In genomic region chrX:153599192-153600031, GRCh38 we compare ENCODE assay signal across 8 cellular contexts. TPM values are rescaled to one million over a fixed set of nuclear protein-coding genes. Genes with fewer than 3 reads are reported as not detected.
DNase-seq lines count a peak whose midpoint lies in the region; ATAC-seq and TF ChIP-seq lines count a peak whose summit lies in the region.

No MANE protein-coding gene starts in this region.

- peaks cover 19% of the 10 kb centered on the region for H3K4me1 Mint-ChIP-seq in nephron progenitor cell

- TF ChIP-seq CTCF in fibroblast of the aortic adventitia (IDR thresholded peaks at IDR 0.05; ENCODE audit: insufficient read depth, low read length), result no peak
- no peak for TF ChIP-seq CTCF in nephron progenitor cell (IDR thresholded peaks at IDR 0.05)

- DNase-seq in DMS53 treated with DMSO at 0.1 percent for 48 hours (lab: John Stamatoyannopoulos, UW; ENCODE audit: unreplicated experiment) (peak; percentile 66), KG1 (lab: John Stamatoyannopoulos, UW) (peak; percentile 39), RPMI8226 (peak; percentile 92), fibroblast of the aortic adventitia (ENCODE audit: low read depth) (peak; percentile 79), nephron progenitor cell (peak; percentile 90)
- DNase-seq in activated T-helper 9 cell treated with anti-CD3 and anti-CD28 coated beads, Interleukin-2, amount 50 U/mL, for 16 hours (ENCODE audit: low read depth), result peak; percentile 83
- peak; percentile 88 for DNase-seq in stimulated activated naive CD8-positive, alpha-beta T cell treated with anti-CD3 and anti-CD28 coated beads, Interleukin-15, Interleukin-2, amounts not matched to agents 100 U/mL and 50 U/mL, for 24 hours

- peaks cover 73% of the 10 kb centered on the region for H3K9me3 Mint-ChIP-seq in nephron progenitor cell

- ATAC-seq in GM21737 (IDR thresholded peaks at IDR 0.05; ENCODE audit: unreplicated experiment), result peak; percentile 87
- peak; percentile 91 for ATAC-seq in stimulated activated naive CD8-positive, alpha-beta T cell treated with anti-CD3 and anti-CD28 coated beads, Interleukin-15, Interleukin-2, amounts not matched to agents 100 U/mL and 50 U/mL, for 24 hours

- H3K27me3 Mint-ChIP-seq in nephron progenitor cell (ENCODE audit: low read depth, poor library complexity), result peaks cover 21% of the 10 kb centered on the region

- peaks cover 18% of the 10 kb centered on the region for H3K36me3 Mint-ChIP-seq in nephron progenitor cell (ENCODE audit: low read depth)

- H3K27ac Mint-ChIP-seq in nephron progenitor cell, result no peak overlapping the region

- peak overlapping the region; percentile 66 for H3K4me3 ChIP-seq in fibroblast of the aortic adventitia (ENCODE audit: low read depth, low read length)

- peak overlapping the region; percentile 82 for H3K4me3 Mint-ChIP-seq in nephron progenitor cell

RNA-seq across cellular contexts. Expression of gene CCNQ, which starts 0.5 kb away (rescaled TPM):
- 2.5 and 14.5 TPM in 2 replicates for total RNA-seq in fibroblast of the aortic adventitia (ENCODE audit: low replicate concordance)

RNA-seq across cellular contexts. Expression of gene DUSP9, which starts 47.6 kb away (rescaled TPM):
- total RNA-seq in fibroblast of the aortic adventitia (ENCODE audit: low replicate concordance), result not detected in 2 replicates

Comparison
In these comparisons a context has a peak if more than half of its experiments do, and no peak if none do; other contexts are left out.
1. Peak in every context shown above with its lines: DNase-seq, ATAC-seq and H3K4me3 ChIP-seq.
2. DNase-seq: peak in every context shown above with its lines; median percentile 92 in RPMI8226; 90 in nephron progenitor cell; 88 in stimulated activated naive CD8-positive, alpha-beta T cell treated with anti-CD3 and anti-CD28 coated beads, Interleukin-15, Interleukin-2, amounts not matched to agents 100 U/mL and 50 U/mL, for 24 hours; 83 in activated T-helper 9 cell treated with anti-CD3 and anti-CD28 coated beads, Interleukin-2, amount 50 U/mL, for 16 hours; 79 in fibroblast of the aortic adventitia; 66 in DMS53 treated with DMSO at 0.1 percent for 48 hours; 39 in KG1.